ENCODE assay signal across 16 cellular contexts in genomic region chr20:36034875-36035274, GRCh38.
DNase-seq lines count a peak whose midpoint lies in the region; ATAC-seq, FAIRE-seq and TF ChIP-seq lines count a peak whose summit lies in the region.
"Had no signal": no experiment of that assay in that cellular context is flagged by ENCODE, and none has a peak within 500 bp of the region (broad histone marks: within the 10 kb centered on the region; RNA-seq: fewer than 3 reads in every experiment).

No MANE protein-coding gene starts in this region.

- no peak overlapping the region for H3K27ac ChIP-seq in BLaER1 treated with 17β-estradiol and CSF1 and Interleukin-3, amounts not matched to agents 10 nM and 100 nM
- no peak overlapping the region for H3K27ac ChIP-seq in endodermal cell (ENCODE audit: low read depth, low read length)
- no peak overlapping the region for H3K27ac ChIP-seq in CD8-positive, alpha-beta T cell (ENCODE audit: low read depth, low read length)
- H3K27ac ChIP-seq: C4-2B had no signal

- H3K4me2 ChIP-seq in BLaER1 treated with 17β-estradiol and CSF1 and Interleukin-3, amounts not matched to agents 10 nM and 100 nM: peak overlapping the region in 6 of 11 experiments; percentile 61 to 79 (median 66); a peak in 11 of 22 replicates
- H3K4me2 ChIP-seq: GM23338 had no signal

- H3K27ac Mint-ChIP-seq in endodermal cell: peak overlapping the region; percentile 30
- H3K27ac Mint-ChIP-seq in CD8-positive, alpha-beta T cell: no peak overlapping the region
- H3K27ac Mint-ChIP-seq: B cell; CD4-positive, alpha-beta T cell; GM23338 had no signal

- H3K4me3 ChIP-seq in BLaER1 treated with 17β-estradiol and CSF1 and Interleukin-3, amounts not matched to agents 10 nM and 100 nM: no peak overlapping the region
- H3K4me3 ChIP-seq in endodermal cell (ENCODE audit: low read length): no peak overlapping the region
- no peak overlapping the region for H3K4me3 ChIP-seq in CD8-positive, alpha-beta T cell (ENCODE audit: low read depth, low read length)
- H3K4me3 ChIP-seq: GM12878, GM23338 had no signal

- no peak overlapping the region for H3K9ac ChIP-seq in BLaER1 treated with 17β-estradiol and CSF1 and Interleukin-3, amounts not matched to agents 10 nM and 100 nM
- no peak overlapping the region for H3K9ac ChIP-seq in endodermal cell (ENCODE audit: extremely low read depth, low read length, poor library complexity, severe bottlenecking)

- H4K20me1 ChIP-seq in BLaER1 treated with 17β-estradiol and CSF1 and Interleukin-3, amounts not matched to agents 10 nM and 100 nM: no peaks in the 10 kb centered on the region

- no peaks in the 10 kb centered on the region for H3K36me3 ChIP-seq in BLaER1 treated with 17β-estradiol and CSF1 and Interleukin-3, amounts not matched to agents 10 nM and 100 nM
- H3K36me3 ChIP-seq in endodermal cell (ENCODE audit: control insufficient read depth, insufficient read depth, low read length): no peaks in the 10 kb centered on the region
- H3K36me3 ChIP-seq in CD8-positive, alpha-beta T cell (ENCODE audit: insufficient read depth, low read length): no peaks in the 10 kb centered on the region

- DNase-seq in HTR-8/SVneo (ENCODE audit: insufficient read length, low spot score) (no peak), endodermal cell (no peak), urothelium cell line (ENCODE audit: low spot score) (no peak), DMS 273 (lab: John Stamatoyannopoulos, UW; ENCODE audit: unreplicated experiment) (no peak), NCI-H2196 treated with DMSO at 0.1 percent for 48 hours (lab: John Stamatoyannopoulos, UW; ENCODE audit: unreplicated experiment) (no peak)
- DNase-seq in CD8-positive, alpha-beta T cell: no peak
- DNase-seq: CD4-positive, alpha-beta T cell; DMS79 treated with DMSO at 0.1 percent for 48 hours; GF-D8; HCEC 1CT had no signal

- peaks cover 27% of the 10 kb centered on the region for H3K4me1 Mint-ChIP-seq in endodermal cell
- H3K4me1 Mint-ChIP-seq in CD8-positive, alpha-beta T cell (ENCODE audit: low read depth): no peaks in the 10 kb centered on the region
- H3K4me1 Mint-ChIP-seq: B cell, GM23338 had no signal

- no peaks in the 10 kb centered on the region for H3K9me3 Mint-ChIP-seq in endodermal cell
- no peaks in the 10 kb centered on the region for H3K9me3 Mint-ChIP-seq in CD8-positive, alpha-beta T cell
- H3K9me3 Mint-ChIP-seq: CD4-positive, alpha-beta T cell; GM23338 had no signal

- no peaks in the 10 kb centered on the region for H3K9me3 ChIP-seq in BLaER1 treated with 17β-estradiol and CSF1 and Interleukin-3, amounts not matched to agents 10 nM and 100 nM (replicated peaks in 1 of 11)
- H3K9me3 ChIP-seq in endodermal cell (ENCODE audit: control insufficient read depth, low read length): no peaks in the 10 kb centered on the region
- no peaks in the 10 kb centered on the region for H3K9me3 ChIP-seq in CD8-positive, alpha-beta T cell (ENCODE audit: low read length)

- H3K36me3 Mint-ChIP-seq in endodermal cell (ENCODE audit: low read depth): no peaks in the 10 kb centered on the region
- no peaks in the 10 kb centered on the region for H3K36me3 Mint-ChIP-seq in CD8-positive, alpha-beta T cell

- H3K27me3 ChIP-seq in BLaER1 treated with 17β-estradiol and CSF1 and Interleukin-3, amounts not matched to agents 10 nM and 100 nM: no peaks in the 10 kb centered on the region
- H3K27me3 ChIP-seq in endodermal cell (ENCODE audit: control insufficient read depth, insufficient read depth, low read length, poor library complexity, severe bottlenecking): no peaks in the 10 kb centered on the region
- H3K27me3 ChIP-seq in CD8-positive, alpha-beta T cell (ENCODE audit: insufficient read depth, low read length): no peaks in the 10 kb centered on the region

- H3K4me1 ChIP-seq in BLaER1 treated with 17β-estradiol and CSF1 and Interleukin-3, amounts not matched to agents 10 nM and 100 nM: peaks cover 9 to 20% (median 16%) of the 10 kb centered on the region in 10 experiments
- peaks cover 8% of the 10 kb centered on the region for H3K4me1 ChIP-seq in endodermal cell (ENCODE audit: control insufficient read depth, insufficient read depth, low read length)
- no peaks in the 10 kb centered on the region for H3K4me1 ChIP-seq in CD8-positive, alpha-beta T cell (ENCODE audit: insufficient read depth, low read length)

- FAIRE-seq in HTR-8/SVneo (lab: Jason Lieb, UNC): peak; percentile 92
- FAIRE-seq in urothelium cell line (lab: Jason Lieb, UNC): peak; percentile 95
- FAIRE-seq: GM12878, H54 had no signal

- no peak overlapping the region for H3K4me3 Mint-ChIP-seq in endodermal cell
- no peak overlapping the region for H3K4me3 Mint-ChIP-seq in CD8-positive, alpha-beta T cell
- H3K4me3 Mint-ChIP-seq: B cell; CD4-positive, alpha-beta T cell; GM23338 had no signal

- CTCF ChIA-PET in CD8-positive, alpha-beta T cell (lab: Charles Lee): no interaction called here

- intact Hi-C loops in CD8-positive, alpha-beta T cell (cut with DNase I, micrococcal nuclease): no loop called here

- no peak for TF ChIP-seq CTCF in endodermal cell (conservative IDR thresholded peaks at IDR 0.05)
- no peak for TF ChIP-seq CTCF in CD8-positive, alpha-beta T cell (IDR thresholded peaks at IDR 0.05)

- WGBS in endodermal cell (ENCODE audit: insufficient coverage in 1 of 2, insufficient read length in 1 of 2), 2 experiments: 88 to 90% methylated on average over 4 of the region's 4 CpGs

- POLR2A ChIA-PET in CD8-positive, alpha-beta T cell (lab: Charles Lee): no interaction called here

- no peak for ATAC-seq in CD8-positive, alpha-beta T cell
- ATAC-seq: GM12878, GM23338 had no signal

- no peaks in the 10 kb centered on the region for H3K27me3 Mint-ChIP-seq in endodermal cell (ENCODE audit: insufficient read depth)
- peaks cover 2% of the 10 kb centered on the region for H3K27me3 Mint-ChIP-seq in CD8-positive, alpha-beta T cell (ENCODE audit: low read depth)
